In the genomic region with DNA sequence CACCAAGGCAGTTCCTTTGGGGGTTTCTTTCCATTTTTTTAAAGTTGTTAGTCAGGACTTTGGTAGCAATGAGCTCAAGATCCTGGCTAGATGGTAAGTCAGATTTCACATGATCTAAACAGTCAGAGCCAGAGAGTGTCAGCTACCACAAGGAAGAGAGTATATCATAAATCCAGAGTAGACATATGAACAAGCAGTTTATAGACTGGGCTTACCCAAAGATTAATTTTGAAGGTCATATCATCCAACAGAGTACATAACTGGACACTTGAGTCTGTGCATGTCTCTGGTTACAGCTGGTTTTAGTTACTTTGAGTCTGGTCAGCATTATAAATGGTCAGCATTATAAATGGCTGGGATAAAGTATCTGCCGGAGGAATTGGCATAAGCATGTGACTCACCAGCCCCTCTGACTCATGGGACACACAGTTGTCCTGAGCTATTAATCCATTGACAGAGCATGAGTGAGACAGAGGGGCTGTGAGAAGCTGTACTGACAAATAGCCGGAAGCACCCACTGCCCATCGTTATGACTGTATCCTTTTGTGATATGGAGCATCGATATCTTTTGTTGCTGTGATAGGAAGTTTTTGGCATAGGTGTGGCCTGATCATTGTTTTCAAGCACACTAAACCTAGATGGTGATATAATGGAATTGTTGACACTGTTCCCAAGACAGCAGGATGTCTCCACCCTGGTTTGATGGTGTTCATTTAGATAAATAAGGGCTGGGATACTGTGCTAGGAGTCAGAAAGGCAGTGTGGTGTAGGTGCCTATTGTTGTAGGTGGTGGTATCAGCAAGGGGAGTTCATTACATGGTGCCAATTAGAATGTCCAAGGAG, we compare ENCODE assay signal across 10 cellular contexts. TPM values are rescaled to one million over a fixed set of nuclear protein-coding genes. Genes with fewer than 3 reads are reported as not detected.
DNase-seq lines count a peak whose midpoint lies in the region; ATAC-seq, FAIRE-seq and TF ChIP-seq lines count a peak whose summit lies in the region.
"Had no signal": no experiment of that assay in that cellular context is flagged by ENCODE, and none has a peak within 500 bp of the region (broad histone marks: within the 10 kb centered on the region; RNA-seq: fewer than 3 reads in every experiment).

No MANE protein-coding gene starts in this region.

- intact Hi-C loops in breast epithelium (cut with DNase I; ENCODE audit: low total_unique reads) = loop anchor here (1.0 kb wide), 1 partner anchor 7 kb away; no protein-coding TSS in a partner anchor
- intact Hi-C loops in activated CD4-positive, alpha-beta T cell treated with anti-CD3 and anti-CD28 coated beads for 36 hours (cut with DNase I, micrococcal nuclease) = no loop called here

- peak overlapping the region; percentile 66 for H3K4me2 ChIP-seq in A549

- H3K4me3 ChIP-seq in A549 (no peak overlapping the region), breast epithelium (no peak overlapping the region)

- 6% methylated on average over 4 of the region's 4 CpGs for WGBS in A549 (ENCODE audit: missing lambda C conversion rate)

- FAIRE-seq in A549 (lab: Jason Lieb, UNC) (peak; percentile 46), HTR-8/SVneo (lab: Jason Lieb, UNC) (peak; percentile 88)

- peak overlapping the region; percentile 65 to 80 for H3K27ac ChIP-seq in A549
- peak overlapping the region; percentile 40 to 54 for H3K27ac ChIP-seq in breast epithelium

- CTCF ChIA-PET in A549 (lab: Yijun Ruan, JAX) = interaction anchor here (1.1 to 6.2 kb wide), 7 partner anchors 9 to 132 kb away, joined by 3 to 38 read pairs (median 8); a partner anchor contains a TSS
- CTCF ChIA-PET in activated CD4-positive, alpha-beta T cell treated with anti-CD3 and anti-CD28 coated beads for 36 hours (lab: Charles Lee) = interaction anchor here (0.9 kb wide), 1 partner anchor 21 kb away, joined by 4 read pairs; no protein-coding TSS in a partner anchor

- H3K4me1 Mint-ChIP-seq in mesothelial cell of epicardium = peaks cover 20% of the 10 kb centered on the region
- no peaks in the 10 kb centered on the region for H3K4me1 Mint-ChIP-seq in naive thymus-derived CD8-positive, alpha-beta T cell
- no peaks in the 10 kb centered on the region for H3K4me1 Mint-ChIP-seq in activated CD4-positive, alpha-beta T cell treated with anti-CD3 and anti-CD28 coated beads for 36 hours

- POLR2A ChIA-PET in A549 (lab: Yijun Ruan, JAX) = interaction anchor here (0.9 to 2.1 kb wide), 5 partner anchors 15 to 119 kb away, joined by 3 to 10 read pairs (median 3); a partner anchor contains a TSS
- POLR2A ChIA-PET in naive thymus-derived CD8-positive, alpha-beta T cell (lab: Charles Lee) = no interaction called here
- POLR2A ChIA-PET in activated CD4-positive, alpha-beta T cell treated with anti-CD3 and anti-CD28 coated beads for 36 hours (lab: Charles Lee) = no interaction called here

- H3K9me3 Mint-ChIP-seq in mesothelial cell of epicardium = peaks cover 12% of the 10 kb centered on the region
- H3K9me3 Mint-ChIP-seq in naive thymus-derived CD8-positive, alpha-beta T cell = no peaks in the 10 kb centered on the region
- no peaks in the 10 kb centered on the region for H3K9me3 Mint-ChIP-seq in activated CD4-positive, alpha-beta T cell treated with anti-CD3 and anti-CD28 coated beads for 36 hours (ENCODE audit: low read depth)
- H3K9me3 Mint-ChIP-seq: CD4-positive, alpha-beta T cell had no signal

- H3K36me3 Mint-ChIP-seq in mesothelial cell of epicardium = no peaks in the 10 kb centered on the region
- H3K36me3 Mint-ChIP-seq in naive thymus-derived CD8-positive, alpha-beta T cell = no peaks in the 10 kb centered on the region
- no peaks in the 10 kb centered on the region for H3K36me3 Mint-ChIP-seq in activated CD4-positive, alpha-beta T cell treated with anti-CD3 and anti-CD28 coated beads for 36 hours (ENCODE audit: low read depth)

- peak; percentile 81 to 82 for DNase-seq in A549 (ENCODE audit: low read depth in 1 of 2, low spot score in 1 of 2)
- peak; percentile 70 for DNase-seq in HTR-8/SVneo (ENCODE audit: insufficient read length, low spot score)
- DNase-seq in breast epithelium (ENCODE audit: low spot score in 2 of 2) = no peak
- DNase-seq in mesothelial cell of epicardium (ENCODE audit: low spot score in 2 of 2, unreplicated experiment in 2 of 2) = no peak
- no peak for DNase-seq in naive thymus-derived CD8-positive, alpha-beta T cell
- no peak for DNase-seq in stimulated activated CD4-positive, alpha-beta T cell treated with anti-CD3 and anti-CD28 coated beads, Interleukin-15, amount 100 ng/mL, for 24 hours
- DNase-seq in activated CD4-positive, alpha-beta T cell treated with anti-CD3 and anti-CD28 coated beads for 36 hours = no peak
- DNase-seq: activated T-cell treated with anti-CD3 and anti-CD28 coated beads for 4 hours; CD4-positive, alpha-beta T cell had no signal

- H3K27ac Mint-ChIP-seq in mesothelial cell of epicardium = peak overlapping the region; percentile 58
- no peak overlapping the region for H3K27ac Mint-ChIP-seq in naive thymus-derived CD8-positive, alpha-beta T cell
- H3K27ac Mint-ChIP-seq in activated CD4-positive, alpha-beta T cell treated with anti-CD3 and anti-CD28 coated beads for 36 hours = no peak overlapping the region
- H3K27ac Mint-ChIP-seq: CD4-positive, alpha-beta T cell had no signal

- no peak overlapping the region for H3K4me3 Mint-ChIP-seq in mesothelial cell of epicardium
- H3K4me3 Mint-ChIP-seq in naive thymus-derived CD8-positive, alpha-beta T cell = no peak overlapping the region
- no peak overlapping the region for H3K4me3 Mint-ChIP-seq in activated CD4-positive, alpha-beta T cell treated with anti-CD3 and anti-CD28 coated beads for 36 hours
- H3K4me3 Mint-ChIP-seq: CD4-positive, alpha-beta T cell had no signal

- H3K27me3 ChIP-seq in breast epithelium = no peaks in the 10 kb centered on the region

- peaks cover 54% of the 10 kb centered on the region for H3K4me1 ChIP-seq in A549
- peaks cover 0 to 4% of the 10 kb centered on the region in 2 donors for H3K4me1 ChIP-seq in breast epithelium

- H3K27me3 Mint-ChIP-seq in mesothelial cell of epicardium (ENCODE audit: low read depth) = no peaks in the 10 kb centered on the region
- peaks cover 0 to 21% (median 7%) of the 10 kb centered on the region in 5 donors for H3K27me3 Mint-ChIP-seq in naive thymus-derived CD8-positive, alpha-beta T cell
- H3K27me3 Mint-ChIP-seq in activated CD4-positive, alpha-beta T cell treated with anti-CD3 and anti-CD28 coated beads for 36 hours = peaks cover 11% of the 10 kb centered on the region

- H3K36me3 ChIP-seq in breast epithelium = no peaks in the 10 kb centered on the region

- TF ChIP-seq RAD21 in A549 (conservative IDR thresholded peaks at IDR 0.05 in 1 of 2, IDR thresholded peaks at IDR 0.05 in 1 of 2) = no peak

- ATAC-seq in A549 (peak; percentile 91 to 92), HG02798 (IDR thresholded peaks at IDR 0.05; ENCODE audit: poor library complexity, unreplicated experiment) (no peak)
- no peak for ATAC-seq in naive thymus-derived CD8-positive, alpha-beta T cell
- ATAC-seq in activated CD4-positive, alpha-beta T cell treated with anti-CD3 and anti-CD28 coated beads for 36 hours = no peak

- no peak for TF ChIP-seq EP300 in A549 (IDR thresholded peaks at IDR 0.05)

- TF ChIP-seq CTCF in A549 (IDR thresholded peaks at IDR 0.05) (no peak), breast epithelium (IDR thresholded peaks at IDR 0.05) (no peak), mesothelial cell of epicardium (IDR thresholded peaks at IDR 0.05; ENCODE audit: unreplicated experiment) (no peak)

- TF ChIP-seq POLR2A in A549 (IDR thresholded peaks at IDR 0.05; ENCODE audit: low read length) = no peak
- TF ChIP-seq POLR2A in breast epithelium (IDR thresholded peaks at IDR 0.05) = no peak

- H3K9me3 ChIP-seq in A549 = peaks cover 7% of the 10 kb centered on the region; the same call in 1 of the 3 replicates
- no peaks in the 10 kb centered on the region for H3K9me3 ChIP-seq in breast epithelium

TF ChIP-seq in A549, 52 proteins besides CTCF, POLR2A, EP300 and RAD21 (continues in another document):
- TF ChIP-seq GATA3 (IDR thresholded peaks at IDR 0.05; ENCODE audit: borderline replicate concordance) (peak; percentile 22; the same call in 1 of the 2 replicates), EHF (CRISPR knock-in tag; IDR thresholded peaks at IDR 0.05) (no peak), FOSL2 (IDR thresholded peaks at IDR 0.05) (peak; percentile 75), FOSL2 (CRISPR knock-in tag; IDR thresholded peaks at IDR 0.05) (peak; percentile 93), HEYL (CRISPR knock-in tag; IDR thresholded peaks at IDR 0.05) (no peak)
- TF ChIP-seq, protein P1, sequence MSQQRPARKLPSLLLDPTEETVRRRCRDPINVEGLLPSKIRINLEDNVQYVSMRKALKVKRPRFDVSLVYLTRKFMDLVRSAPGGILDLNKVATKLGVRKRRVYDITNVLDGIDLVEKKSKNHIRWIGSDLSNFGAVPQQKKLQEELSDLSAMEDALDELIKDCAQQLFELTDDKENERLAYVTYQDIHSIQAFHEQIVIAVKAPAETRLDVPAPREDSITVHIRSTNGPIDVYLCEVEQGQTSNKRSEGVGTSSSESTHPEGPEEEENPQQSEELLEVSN (IDR thresholded peaks at IDR 0.05; ENCODE audit: borderline replicate concordance, low read depth) = peak; percentile 22; the same call in 1 of the 2 replicates
- TF ChIP-seq, protein P2, sequence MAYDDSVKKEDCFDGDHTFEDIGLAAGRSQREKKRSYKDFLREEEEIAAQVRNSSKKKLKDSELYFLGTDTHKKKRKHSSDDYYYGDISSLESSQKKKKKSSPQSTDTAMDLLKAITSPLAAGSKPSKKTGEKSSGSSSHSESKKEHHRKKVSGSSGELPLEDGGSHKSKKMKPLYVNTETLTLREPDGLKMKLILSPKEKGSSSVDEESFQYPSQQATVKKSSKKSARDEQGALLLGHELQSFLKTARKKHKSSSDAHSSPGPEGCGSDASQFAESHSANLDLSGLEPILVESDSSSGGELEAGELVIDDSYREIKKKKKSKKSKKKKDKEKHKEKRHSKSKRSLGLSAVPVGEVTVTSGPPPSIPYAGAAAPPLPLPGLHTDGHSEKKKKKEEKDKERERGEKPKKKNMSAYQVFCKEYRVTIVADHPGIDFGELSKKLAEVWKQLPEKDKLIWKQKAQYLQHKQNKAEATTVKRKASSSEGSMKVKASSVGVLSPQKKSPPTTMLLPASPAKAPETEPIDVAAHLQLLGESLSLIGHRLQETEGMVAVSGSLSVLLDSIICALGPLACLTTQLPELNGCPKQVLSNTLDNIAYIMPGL (CRISPR knock-in tag; IDR thresholded peaks at IDR 0.05; ENCODE audit: borderline replicate concordance) = no peak

RNA-seq across cellular contexts. Expression of a gene that starts 19.2 kb away (rescaled TPM):
- polyA plus RNA-seq in A549 (2011; rRNA removed) = 19.7 and 20.0 TPM in 2 replicates
- 4.4 and 5.5 TPM in 2 replicates for polyA plus RNA-seq in A549 (2012; cell fraction: cytosol; rRNA removed)
- 2.3 and 3.9 TPM in 2 replicates for polyA plus RNA-seq in A549 (2012; cell fraction: nucleus; rRNA removed)
- 9.8 to 10.9 TPM (median 10.5 TPM) in 3 replicates for polyA plus RNA-seq in A549 (2017; fragmentation: RNase III; extraction: RNeasy Plus Mini Kit Qiagen cat#74134 plus additional on column Dnase treatment)
- polyA minus RNA-seq in A549 (2011; rRNA and poly(A)+ RNA removed) = 19.0 and 21.4 TPM in 2 replicates
- 10 to 100 TPM in 2 of 3 donors, 1 to 10 TPM in 1; 9.4 to 48.1 (median 14.4) TPM for total RNA-seq in breast epithelium
- 9.2 to 9.9 TPM (median 9.7 TPM) in 3 replicates for total RNA-seq in mesothelial cell of epicardium
- total RNA-seq in naive thymus-derived CD8-positive, alpha-beta T cell = not detected
- polyA plus RNA-seq in naive thymus-derived CD8-positive, alpha-beta T cell = not detected
- under 1 TPM; 0.63 to 0.71 TPM for total RNA-seq in activated CD4-positive, alpha-beta T cell treated with anti-CD3 and anti-CD28 coated beads for 36 hours
- total RNA-seq: CD4-positive, alpha-beta T cell had no signal

Comparison
In these comparisons a context has a peak if more than half of its experiments do, and no peak if none do; other contexts are left out.
1. ATAC-seq: peak in A549 (2 of 2); none in naive thymus-derived CD8-positive, alpha-beta T cell (0 of 2), HG02798 (single experiment) and activated CD4-positive, alpha-beta T cell treated with anti-CD3 and anti-CD28 coated beads for 36 hours (single experiment).
2. DNase-seq: peak in A549 (2 of 2) and HTR-8/SVneo (single experiment); none in breast epithelium (0 of 2), mesothelial cell of epicardium (0 of 2), naive thymus-derived CD8-positive, alpha-beta T cell (0 of 10), stimulated activated CD4-positive, alpha-beta T cell treated with anti-CD3 and anti-CD28 coated beads, Interleukin-15, amount 100 ng/mL, for 24 hours (single experiment) and activated CD4-positive, alpha-beta T cell treated with anti-CD3 and anti-CD28 coated beads for 36 hours (single experiment).